ENCODE assay signal across 8 cellular contexts in genomic region chr10:32980558-32981468, GRCh38. TPM values are rescaled to one million over a fixed set of nuclear protein-coding genes. Genes with fewer than 3 reads are reported as not detected.
DNase-seq lines count a peak whose midpoint lies in the region; ATAC-seq and TF ChIP-seq lines count a peak whose summit lies in the region.

No MANE protein-coding gene starts in this region.

- no peaks in the 10 kb centered on the region for H3K9me2 ChIP-seq in SU-DHL-6 (replicated peaks; ENCODE audit: insufficient read depth, low read length)

- no peak overlapping the region for H3K27ac ChIP-seq in SU-DHL-6 (ENCODE audit: low read depth, low read length)
- peak overlapping the region; percentile 93 for H3K27ac ChIP-seq in left ventricle myocardium inferior (replicated peaks)
- peak overlapping the region; percentile 90 for H3K27ac ChIP-seq in upper lobe of right lung

- H3K9me3 Mint-ChIP-seq in activated naive CD8-positive, alpha-beta T cell treated with anti-CD3 and anti-CD28 coated beads, Interleukin-2, amount 50 U/mL, for 24 hours = no peaks in the 10 kb centered on the region

- H3K4me3 Mint-ChIP-seq in activated naive CD8-positive, alpha-beta T cell treated with anti-CD3 and anti-CD28 coated beads, Interleukin-2, amount 50 U/mL, for 24 hours = peak overlapping the region; percentile 82

- peak; percentile 96 for ATAC-seq in HG02610 (IDR thresholded peaks at IDR 0.05; ENCODE audit: unreplicated experiment)
- peak; percentile 98 for ATAC-seq in activated naive CD8-positive, alpha-beta T cell treated with anti-CD3 and anti-CD28 coated beads, Interleukin-2, amount 50 U/mL, for 24 hours
- ATAC-seq in upper lobe of right lung = peak; percentile 98

- CTCF ChIA-PET in GM10248 (lab: Yijun Ruan, JAX) = interaction anchor here (0.8 to 2.1 kb wide), 5 partner anchors 10 to 161 kb away, joined by 3 to 12 read pairs (median 4); no protein-coding TSS in a partner anchor

- H4K20me1 ChIP-seq in SU-DHL-6 (ENCODE audit: low read depth, low read length) = no peaks in the 10 kb centered on the region

- peak overlapping the region; percentile 48 for H3K9ac ChIP-seq in SU-DHL-6 (ENCODE audit: low read length)

- intact Hi-C loops in left ventricle myocardium inferior (cut with micrococcal nuclease) = no loop called here
- intact Hi-C loops in posterior vena cava (cut with DNase I) = no loop called here
- intact Hi-C loops in upper lobe of right lung (cut with DNase I) = no loop called here

- TF ChIP-seq CTCF in GM10248 (IDR thresholded peaks at IDR 0.05; ENCODE audit: control extremely low read depth, extremely low read depth, low read depth, missing control alignments) = no peak
- no peak for TF ChIP-seq CTCF in SU-DHL-6 (IDR thresholded peaks at IDR 0.05; ENCODE audit: insufficient read depth, low read length, poor library complexity, severe bottlenecking)
- peak; percentile 3 for TF ChIP-seq CTCF in left ventricle myocardium inferior (IDR thresholded peaks at IDR 0.05; ENCODE audit: borderline replicate concordance)
- TF ChIP-seq CTCF in upper lobe of right lung (IDR thresholded peaks at IDR 0.05) = no peak

- H3F3A ChIP-seq in SU-DHL-6 (ENCODE audit: insufficient read depth) = no peaks in the 10 kb centered on the region

- no peaks in the 10 kb centered on the region for H3K27me3 Mint-ChIP-seq in activated naive CD8-positive, alpha-beta T cell treated with anti-CD3 and anti-CD28 coated beads, Interleukin-2, amount 50 U/mL, for 24 hours

- H2AFZ ChIP-seq in SU-DHL-6 (ENCODE audit: low read depth, low read length, severe bottlenecking) = peak overlapping the region; percentile 78

- H3K4me2 ChIP-seq in SU-DHL-6 (ENCODE audit: low read depth, low read length, poor library complexity, severe bottlenecking) = peak overlapping the region; percentile 52

- H3K9me3 ChIP-seq in SU-DHL-6 (ENCODE audit: insufficient read depth, low read length) (no peaks in the 10 kb centered on the region), left ventricle myocardium inferior (replicated peaks) (no peaks in the 10 kb centered on the region), upper lobe of right lung (no peaks in the 10 kb centered on the region)

- DNase-seq in GM10248 (ENCODE audit: extremely low spot score) (peak; percentile 66), NCI-H1092 treated with DMSO at 0.1 percent for 48 hours (lab: John Stamatoyannopoulos, UW) (peak; percentile 80), left ventricle myocardium inferior (peak; percentile 86), posterior vena cava (ENCODE audit: low spot score) (peak; percentile 98), upper lobe of right lung (peak; percentile 93)
- peak; percentile 79 for DNase-seq in activated naive CD8-positive, alpha-beta T cell treated with anti-CD3 and anti-CD28 coated beads, Interleukin-2, amount 50 U/mL, for 24 hours

- H3K79me2 ChIP-seq in SU-DHL-6 (ENCODE audit: insufficient read depth, low read length) = no peaks in the 10 kb centered on the region

- H3K4me1 ChIP-seq in left ventricle myocardium inferior (peaks cover 38% of the 10 kb centered on the region), upper lobe of right lung (peaks cover 25% of the 10 kb centered on the region)

- POLR2A ChIA-PET in GM10248 (lab: Yijun Ruan, JAX) = no interaction called here

- no peaks in the 10 kb centered on the region for H3K27me3 ChIP-seq in SU-DHL-6 (ENCODE audit: low read length)
- H3K27me3 ChIP-seq in left ventricle myocardium inferior (ENCODE audit: low read depth) = no peaks in the 10 kb centered on the region
- no peaks in the 10 kb centered on the region for H3K27me3 ChIP-seq in upper lobe of right lung

- H3K36me3 Mint-ChIP-seq in activated naive CD8-positive, alpha-beta T cell treated with anti-CD3 and anti-CD28 coated beads, Interleukin-2, amount 50 U/mL, for 24 hours (ENCODE audit: low read depth) = no peaks in the 10 kb centered on the region

- H3K36me3 ChIP-seq in SU-DHL-6 (ENCODE audit: low read length) (no peaks in the 10 kb centered on the region), left ventricle myocardium inferior (no peaks in the 10 kb centered on the region), upper lobe of right lung (no peaks in the 10 kb centered on the region)

- peaks cover 45% of the 10 kb centered on the region for H3K4me1 Mint-ChIP-seq in activated naive CD8-positive, alpha-beta T cell treated with anti-CD3 and anti-CD28 coated beads, Interleukin-2, amount 50 U/mL, for 24 hours

- H3K27ac Mint-ChIP-seq in activated naive CD8-positive, alpha-beta T cell treated with anti-CD3 and anti-CD28 coated beads, Interleukin-2, amount 50 U/mL, for 24 hours = peak overlapping the region; percentile 84

- peak overlapping the region; percentile 50 for H3K4me3 ChIP-seq in SU-DHL-6 (ENCODE audit: insufficient read depth, low read length, poor library complexity, severe bottlenecking)
- peak overlapping the region; percentile 73 for H3K4me3 ChIP-seq in left ventricle myocardium inferior
- peak overlapping the region; percentile 55 for H3K4me3 ChIP-seq in upper lobe of right lung

RNA-seq across cellular contexts. Expression of gene ITGB1, which starts 22.8 kb away (rescaled TPM):
- 542 TPM for total RNA-seq in left ventricle myocardium inferior
- total RNA-seq in posterior vena cava = 1,000 to 10,000 TPM; 1,298 to 1,367 TPM
- 517 TPM for total RNA-seq in upper lobe of right lung
